ENCODE assay signal across 8 cellular contexts in the genomic region with DNA sequence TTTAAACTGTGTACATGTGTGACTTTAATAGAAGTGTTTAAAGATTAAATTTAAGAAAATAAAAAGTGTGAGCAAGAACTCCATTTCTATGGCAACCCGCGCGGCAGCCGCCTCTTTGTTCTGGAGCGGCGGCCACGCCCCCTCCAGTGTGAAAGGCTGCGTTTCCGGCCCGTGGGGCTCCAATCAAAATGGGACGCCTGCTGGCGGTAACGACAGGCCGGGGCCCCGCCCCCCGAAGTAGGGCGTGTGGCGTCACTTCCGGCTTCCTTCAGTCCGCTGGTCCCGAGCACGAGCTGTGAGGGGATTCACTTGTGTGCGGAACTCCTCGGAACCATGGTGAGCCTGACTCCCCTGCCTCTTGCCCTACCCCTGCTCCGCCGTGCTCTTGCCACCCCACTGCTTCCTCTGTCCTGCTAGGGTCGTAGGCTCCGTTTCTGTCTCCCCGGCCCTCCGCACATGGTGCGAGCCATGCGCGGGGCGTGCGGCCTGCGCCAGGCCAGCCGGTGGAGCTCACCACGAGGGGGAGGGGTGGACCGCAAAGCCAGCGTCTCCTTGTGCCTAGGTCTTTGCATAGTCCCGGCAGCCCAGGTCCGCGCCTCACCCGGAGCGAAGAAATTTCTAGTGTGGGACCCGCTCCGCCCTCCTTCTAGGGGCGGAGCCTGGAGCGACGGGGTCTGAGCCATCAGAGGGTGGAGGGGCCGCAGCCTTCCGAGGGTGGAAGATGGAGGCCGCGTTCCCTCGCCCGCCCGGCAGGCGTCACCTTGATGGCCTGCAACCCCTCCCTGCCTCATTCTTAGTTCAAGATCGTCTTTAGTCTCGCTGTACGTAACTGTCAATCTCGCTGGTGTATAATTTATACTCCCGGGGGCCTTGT. TPM values are rescaled to one million over a fixed set of nuclear protein-coding genes. Genes with fewer than 3 reads are reported as not detected.
A peak's percentile ranks its signal among the peaks of the same experiment; 100 is the strongest.
DNase-seq lines count a peak whose midpoint lies in the region; ATAC-seq and TF ChIP-seq lines count a peak whose summit lies in the region.

A gene (plus strand): TSS at position 271 of the 874 bp plus-strand sequence. CDS start 63 bp downstream, at position 334.

- H3K27me3 ChIP-seq in spleen (replicated peaks in 1 of 7), result no peaks in the 10 kb centered on the region

- POLR2A ChIA-PET in activated B cell treated with CpG ODN at 0.5 μM for 24 hours (lab: Charles Lee), result interaction anchor here (0.7 to 1.6 kb wide), 3 partner anchors 115 to 255 kb away, joined by 3 to 9 read pairs (median 4); no protein-coding TSS in a partner anchor

- H3K9me3 ChIP-seq in spleen, result no peaks in the 10 kb centered on the region

- peaks cover 8 to 30% (median 22%) of the 10 kb centered on the region in 6 donors for H3K4me1 ChIP-seq in spleen

- peak within 1 kb of the TSS; percentile 96 for H3K4me3 Mint-ChIP-seq in activated B cell treated with CpG ODN at 0.5 μM for 24 hours
- H3K4me3 Mint-ChIP-seq in immature natural killer cell, result peak within 1 kb of the TSS; percentile 89 to 97 (median 95)

- H3K27ac Mint-ChIP-seq in activated B cell treated with CpG ODN at 0.5 μM for 24 hours (peak within 1 kb of the TSS; percentile 95), immature natural killer cell (peak within 1 kb of the TSS; percentile 91 to 95 (median 94))

- ATAC-seq in GM19023 (IDR thresholded peaks at IDR 0.05; ENCODE audit: unreplicated experiment), result peak; percentile 98
- ATAC-seq in HG03280 (IDR thresholded peaks at IDR 0.05; ENCODE audit: unreplicated experiment), result peak; percentile 95
- ATAC-seq in activated B cell treated with CpG ODN at 0.5 μM for 24 hours (ENCODE audit: low read depth), result peak; percentile 90

- WGBS in spleen, 5 donors, result 0 to 1% (median 0%) methylated on average over 51 to 63 of the region's 63 CpGs

- TF ChIP-seq CTCF in AG10803 (conservative IDR thresholded peaks at IDR 0.05; ENCODE audit: low read length) (peak; percentile 48), activated B cell treated with CpG ODN at 0.5 μM for 24 hours (IDR thresholded peaks at IDR 0.05) (no peak), spleen (IDR thresholded peaks at IDR 0.05 in 8 of 11, conservative IDR thresholded peaks at IDR 0.05 in 3 of 11) (peak in 9 of 11 experiments; percentile 3 to 51 (median 18))

- H3K4me1 Mint-ChIP-seq in activated B cell treated with CpG ODN at 0.5 μM for 24 hours, result peaks cover 8% of the 10 kb centered on the region
- peaks cover 12 to 15% of the 10 kb centered on the region in 2 donors for H3K4me1 Mint-ChIP-seq in immature natural killer cell

- DNase-seq in AG10803 (ENCODE audit: low read depth) (peak; percentile 92), NCI-H345 (lab: John Stamatoyannopoulos, UW) (peak; percentile 98), activated B cell treated with CpG ODN at 0.5 μM for 24 hours (peak; percentile 91), caudate nucleus (lab: John Stamatoyannopoulos, UW) (peak; percentile 22 to 98 (median 93)), immature natural killer cell (peak; percentile 93 to 95 (median 95)), spleen (peak; percentile 99)

- H3K9me3 Mint-ChIP-seq in activated B cell treated with CpG ODN at 0.5 μM for 24 hours (no peaks in the 10 kb centered on the region), immature natural killer cell (no peaks in the 10 kb centered on the region)

- peak within 1 kb of the TSS; percentile 100 for H3K4me3 ChIP-seq in AG10803 (ENCODE audit: low read length)
- peak within 1 kb of the TSS; percentile 84 to 100 (median 98) for H3K4me3 ChIP-seq in spleen

- peak in 2 of 3 donors; percentile 39 to 48 for TF ChIP-seq POLR2A in spleen (IDR thresholded peaks at IDR 0.05)

- H3K36me3 ChIP-seq in spleen, result peaks cover 0 to 43% (median 37%) of the 10 kb centered on the region in 6 donors

- CTCF ChIA-PET in activated B cell treated with CpG ODN at 0.5 μM for 24 hours (lab: Charles Lee), result interaction anchor here (1.2 to 1.7 kb wide), 2 partner anchors 15 to 227 kb away, joined by 5 read pairs; no protein-coding TSS in a partner anchor

- H3K36me3 Mint-ChIP-seq in activated B cell treated with CpG ODN at 0.5 μM for 24 hours (ENCODE audit: low read depth), result peaks cover 39% of the 10 kb centered on the region
- H3K36me3 Mint-ChIP-seq in immature natural killer cell, result peaks cover 4 to 16% (median 15%) of the 10 kb centered on the region in 3 donors

- no peaks in the 10 kb centered on the region for H3K27me3 Mint-ChIP-seq in activated B cell treated with CpG ODN at 0.5 μM for 24 hours
- peaks cover 7 to 11% (median 9%) of the 10 kb centered on the region in 3 donors for H3K27me3 Mint-ChIP-seq in immature natural killer cell (ENCODE audit: low read depth in 3 of 3)

- H3K27ac ChIP-seq in caudate nucleus (ENCODE audit: low read depth, low read length), result peak within 1 kb of the TSS; percentile 95
- H3K27ac ChIP-seq in spleen, result peak within 1 kb of the TSS; percentile 76 to 93 (median 90)

- intact Hi-C loops in activated B cell treated with CpG ODN at 0.5 μM for 24 hours (cut with micrococcal nuclease), result loop anchor here (1.0 to 5.0 kb wide), 9 partner anchors 15 to 973 kb away; a partner anchor contains a TSS
- intact Hi-C loops in spleen (cut with DNase I; ENCODE audit: low total_unique reads), result no loop called here

RNA-seq across cellular contexts. Expression of the gene that starts here (rescaled TPM):
- total RNA-seq in activated B cell treated with CpG ODN at 0.5 μM for 24 hours, result 205 and 211 TPM in 2 replicates
- 100 to 1,000 TPM; 129 to 201 (median 142) TPM for polyA plus RNA-seq in immature natural killer cell
- 100 to 1,000 TPM in 1 of 7 donors, 10 to 100 TPM in 6; 80.5 to 120 (median 89.0) TPM for total RNA-seq in spleen
- 100 to 1,000 TPM in 2 of 3 donors, 10 to 100 TPM in 1; 91.6 to 104 (median 103) TPM for polyA plus RNA-seq in spleen

Comparison
In these comparisons a context has a peak if more than half of its experiments do, and no peak if none do; other contexts are left out.
1. Peak in every context shown above with its lines: DNase-seq, ATAC-seq, H3K4me3 ChIP-seq and H3K27ac ChIP-seq.